ENCODE assay signal across 2 cellular contexts in genomic region chr5:94422819-94423218, GRCh38.
A peak's percentile ranks its signal among the peaks of the same experiment; 100 is the strongest.
TF ChIP-seq lines count a peak whose summit lies in the region.

No MANE protein-coding gene starts in this region.

TF ChIP-seq in HEK293, 187 proteins besides CTCF, POLR2A, EP300 and RAD21 (continued from another document):
- TF ChIP-seq, protein P1, sequence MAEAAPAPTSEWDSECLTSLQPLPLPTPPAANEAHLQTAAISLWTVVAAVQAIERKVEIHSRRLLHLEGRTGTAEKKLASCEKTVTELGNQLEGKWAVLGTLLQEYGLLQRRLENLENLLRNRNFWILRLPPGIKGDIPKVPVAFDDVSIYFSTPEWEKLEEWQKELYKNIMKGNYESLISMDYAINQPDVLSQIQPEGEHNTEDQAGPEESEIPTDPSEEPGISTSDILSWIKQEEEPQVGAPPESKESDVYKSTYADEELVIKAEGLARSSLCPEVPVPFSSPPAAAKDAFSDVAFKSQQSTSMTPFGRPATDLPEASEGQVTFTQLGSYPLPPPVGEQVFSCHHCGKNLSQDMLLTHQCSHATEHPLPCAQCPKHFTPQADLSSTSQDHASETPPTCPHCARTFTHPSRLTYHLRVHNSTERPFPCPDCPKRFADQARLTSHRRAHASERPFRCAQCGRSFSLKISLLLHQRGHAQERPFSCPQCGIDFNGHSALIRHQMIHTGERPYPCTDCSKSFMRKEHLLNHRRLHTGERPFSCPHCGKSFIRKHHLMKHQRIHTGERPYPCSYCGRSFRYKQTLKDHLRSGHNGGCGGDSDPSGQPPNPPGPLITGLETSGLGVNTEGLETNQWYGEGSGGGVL (tag by site-specific recombination; IDR thresholded peaks at IDR 0.05), result 0 out of 2 replicates have a peak, but pooled peaks have one; percentile 24
- peak; percentile 50 for TF ChIP-seq ZNF335 (tag by site-specific recombination; conservative IDR thresholded peaks at IDR 0.05)
- TF ChIP-seq SP7 (tag by site-specific recombination; IDR thresholded peaks at IDR 0.05), result 0 out of 2 replicates have a peak, but pooled peaks have one; percentile 17

TF ChIP-seq in WTC11, 78 proteins besides CTCF, POLR2A, EP300 and RAD21 (continued from another document):
- no peak for TF ChIP-seq USF2 (CRISPR knock-in tag; IDR thresholded peaks at IDR 0.05)
- no peak for TF ChIP-seq AFF4 (CRISPR knock-in tag; IDR thresholded peaks at IDR 0.05; ENCODE audit: borderline replicate concordance)
- no peak for TF ChIP-seq CBFB (CRISPR knock-in tag; IDR thresholded peaks at IDR 0.05; ENCODE audit: low read depth)
TF ChIP-seq in WTC11: peak in this region for 0.
